In genomic region chr9:122912671-122912963, GRCh38 we compare ENCODE assay signal across 8 cellular contexts. TPM values are rescaled to one million over a fixed set of nuclear protein-coding genes. Genes with fewer than 3 reads are reported as not detected.
DNase-seq lines count a peak whose midpoint lies in the region; ATAC-seq and TF ChIP-seq lines count a peak whose summit lies in the region.

No MANE protein-coding gene starts in this region.

- no peaks in the 10 kb centered on the region for H3K27me3 Mint-ChIP-seq in MCF 10A (ENCODE audit: insufficient read depth, unreplicated experiment)

- POLR2A ChIA-PET in MCF 10A (lab: Yijun Ruan, JAX) = interaction anchor here (0.6 to 10.9 kb wide), 18 partner anchors 9 to 648 kb away, joined by 3 to 159 read pairs (median 6); partner anchors contain the start of genes MRRF, RABGAP1, RBM18 and RC3H2

- H3K4me3 ChIP-seq in left ventricle myocardium inferior (peak overlapping the region; percentile 89), mesodermal cell (ENCODE audit: extremely low read depth, insufficient read depth, low read length, poor library complexity, severe bottlenecking) (peak overlapping the region; percentile 81), vagina (peak overlapping the region; percentile 60 to 71)

- TF ChIP-seq CTCF in left ventricle myocardium inferior (IDR thresholded peaks at IDR 0.05; ENCODE audit: borderline replicate concordance) = no peak
- no peak for TF ChIP-seq CTCF in MCF 10A (IDR thresholded peaks at IDR 0.05; ENCODE audit: unreplicated experiment)
- TF ChIP-seq CTCF in vagina (IDR thresholded peaks at IDR 0.05) = no peak

- no peak for ATAC-seq in HG02884 (IDR thresholded peaks at IDR 0.05; ENCODE audit: unreplicated experiment)

- intact Hi-C loops in left ventricle myocardium inferior (cut with micrococcal nuclease) (no loop called here), cardiac septum (cut with DNase I) (loop anchor here (2.0 kb wide), 1 partner anchor 18 kb away; the partner anchor contains the start of gene ZBTB26), MCF 10A (cut with micrococcal nuclease) (no loop called here), vagina (cut with DNase I) (no loop called here)

- WGBS in mesodermal cell (ENCODE audit: insufficient coverage in 2 of 2), 2 experiments = 4 to 6% methylated on average over 9 of the region's 9 CpGs

- H3K36me3 Mint-ChIP-seq in MCF 10A (ENCODE audit: insufficient read depth, unreplicated experiment) = peaks cover 42% of the 10 kb centered on the region

- H3K36me3 ChIP-seq in left ventricle myocardium inferior (peaks cover 23% of the 10 kb centered on the region), mesodermal cell (ENCODE audit: control insufficient read depth, insufficient read depth, low read length) (peaks cover 17% of the 10 kb centered on the region), vagina (peaks cover 0 to 25% of the 10 kb centered on the region in 2 donors)

- DNase-seq in left ventricle myocardium inferior = no peak
- DNase-seq in cardiac septum (ENCODE audit: low spot score) = no peak
- no peak for DNase-seq in MCF 10A (ENCODE audit: unreplicated experiment)
- DNase-seq in vagina (ENCODE audit: extremely low spot score in 2 of 2) = no peak
- no peak for DNase-seq in SHP77 treated with DMSO at 0.1 percent for 48 hours (lab: John Stamatoyannopoulos, UW)
- no peak for DNase-seq in G401 (ENCODE audit: low spot score)

- H3K4me1 ChIP-seq in left ventricle myocardium inferior = peaks cover 28% of the 10 kb centered on the region
- peaks cover 7% of the 10 kb centered on the region for H3K4me1 ChIP-seq in mesodermal cell (ENCODE audit: control insufficient read depth, insufficient read depth, low read length, poor library complexity, severe bottlenecking)
- H3K4me1 ChIP-seq in vagina = peaks cover 17% of the 10 kb centered on the region

- TF ChIP-seq POLR2A in vagina (IDR thresholded peaks at IDR 0.05) = no peak

- peak overlapping the region; percentile 94 for H3K27ac Mint-ChIP-seq in MCF 10A (ENCODE audit: low read depth, unreplicated experiment)

- H3K9me3 ChIP-seq in left ventricle myocardium inferior (replicated peaks) (no peaks in the 10 kb centered on the region), mesodermal cell (ENCODE audit: control insufficient read depth, low read length) (no peaks in the 10 kb centered on the region), vagina (no peaks in the 10 kb centered on the region)

- H3K4me3 Mint-ChIP-seq in MCF 10A (ENCODE audit: unreplicated experiment) = peak overlapping the region; percentile 97

- no peaks in the 10 kb centered on the region for H3K9me3 Mint-ChIP-seq in MCF 10A (ENCODE audit: unreplicated experiment)

- CTCF ChIA-PET in MCF 10A (lab: Yijun Ruan, JAX) = interaction anchor here (0.6 to 2.3 kb wide), 5 partner anchors 17 to 78 kb away, joined by 3 to 14 read pairs (median 4); partner anchors contain the start of gene ZBTB26

- H3K27ac ChIP-seq in left ventricle myocardium inferior (replicated peaks) (peak overlapping the region; percentile 88), mesodermal cell (ENCODE audit: low read depth, low read length, severe bottlenecking) (peak overlapping the region; percentile 83), vagina (peak overlapping the region; percentile 61)

- H3K27me3 ChIP-seq in left ventricle myocardium inferior (ENCODE audit: low read depth) (no peaks in the 10 kb centered on the region), vagina (no peaks in the 10 kb centered on the region)

- in situ Hi-C loops in G401 (cut with HindIII; ENCODE audit: low sequenced_read_pairs) = no loop called here

- peaks cover 17% of the 10 kb centered on the region for H3K4me1 Mint-ChIP-seq in MCF 10A (ENCODE audit: insufficient read depth, unreplicated experiment)

- TSS peak; percentile 51 for BruUV-seq in MCF 10A (replicated peaks; lab: Mats Ljungman, UMichigan)

RNA-seq across cellular contexts. Expression of gene ZBTB6, which starts 0.5 kb away (rescaled TPM):
- total RNA-seq in left ventricle myocardium inferior (6.0 TPM), cardiac septum (6.6 TPM), MCF 10A (2022) (8.5 and 10.4 TPM in 2 replicates), vagina (5.9 TPM)
- 11.0 TPM for polyA plus RNA-seq in mesodermal cell (2013, experiment 1 of 2)
- 10.8 TPM for polyA plus RNA-seq in mesodermal cell (2013, experiment 2 of 2)
- total RNA-seq in G401 (2014; rRNA removed; shearing (Covaris generic)) = 8.8 and 10.1 TPM in 2 replicates

RNA-seq across cellular contexts. Expression of gene RC3H2, which starts 7.5 kb away (rescaled TPM):
- total RNA-seq in left ventricle myocardium inferior (37.7 TPM), cardiac septum (47.3 TPM), MCF 10A (2022) (52.4 and 59.1 TPM in 2 replicates), vagina (37.6 TPM)
- polyA plus RNA-seq in mesodermal cell (2013, experiment 1 of 2) = 33.5 TPM
- 30.8 TPM for polyA plus RNA-seq in mesodermal cell (2013, experiment 2 of 2)
- total RNA-seq in G401 (2014; rRNA removed; shearing (Covaris generic)) = 29.2 and 48.5 TPM in 2 replicates

RNA-seq across cellular contexts. Expression of gene ZBTB26, which starts 18.7 kb away (rescaled TPM):
- total RNA-seq in left ventricle myocardium inferior = 5.4 TPM
- total RNA-seq in cardiac septum = 4.1 TPM
- total RNA-seq in MCF 10A (2022) = 4.0 and 5.7 TPM in 2 replicates
- polyA plus RNA-seq in mesodermal cell (2013, experiment 1 of 2) = 6.7 TPM
- 7.5 TPM for polyA plus RNA-seq in mesodermal cell (2013, experiment 2 of 2)
- total RNA-seq in vagina = 7.9 TPM
- 2.1 TPM in 2 replicates for total RNA-seq in G401 (2014; rRNA removed; shearing (Covaris generic))

RNA-seq across cellular contexts. Expression of gene RABGAP1, which starts 28.2 kb away (rescaled TPM):
- total RNA-seq in left ventricle myocardium inferior (48.2 TPM), cardiac septum (49.3 TPM), MCF 10A (2022) (41.1 and 43.1 TPM in 2 replicates), vagina (60.2 TPM)
- polyA plus RNA-seq in mesodermal cell (2013, experiment 1 of 2) = 30.4 TPM
- polyA plus RNA-seq in mesodermal cell (2013, experiment 2 of 2) = 29.1 TPM
- 24.8 and 32.1 TPM in 2 replicates for total RNA-seq in G401 (2014; rRNA removed; shearing (Covaris generic))
